Comparison of ENCODE assay signal across 9 cellular contexts in genomic region chr11:118398797-118399564, GRCh38. TPM values are rescaled to one million over a fixed set of nuclear protein-coding genes. Genes with fewer than 3 reads are reported as not detected.
DNase-seq lines count a peak whose midpoint lies in the region; ATAC-seq and TF ChIP-seq lines count a peak whose summit lies in the region.
"Had no signal": no experiment of that assay in that cellular context is flagged by ENCODE, and none has a peak within 500 bp of the region (broad histone marks: within the 10 kb centered on the region; RNA-seq: fewer than 3 reads in every experiment).

No MANE protein-coding gene starts in this region.

- H3K9me3 ChIP-seq in Karpas-422 (ENCODE audit: low read length) (no peaks in the 10 kb centered on the region), mucosa of rectum (ENCODE audit: control insufficient read depth in 2 of 2, low read length in 2 of 2) (no peaks in the 10 kb centered on the region)

- no peak overlapping the region for H3K4me2 ChIP-seq in Karpas-422 (ENCODE audit: low read depth, low read length, poor library complexity, severe bottlenecking)

- H3K36me3 ChIP-seq in Karpas-422 (ENCODE audit: insufficient read depth, low read length) (peaks cover 3% of the 10 kb centered on the region; the same call in 1 of the 2 replicates), mucosa of rectum (ENCODE audit: control insufficient read depth in 2 of 2, insufficient read depth in 2 of 2, low read length in 2 of 2) (peaks cover 14 to 28% of the 10 kb centered on the region in 2 donors)

- DNase-seq in GM10266 (ENCODE audit: extremely low spot score) (peak; percentile 15), Karpas-422 (peak; percentile 52), NCI-H2107 treated with DMSO at 0.1 percent for 48 hours (lab: John Stamatoyannopoulos, UW; ENCODE audit: unreplicated experiment) (no peak), AML-193 (lab: John Stamatoyannopoulos, UW) (no peak), HCEC 1CT (no peak)
- peak; percentile 10 for DNase-seq in activated effector memory CD4-positive, alpha-beta T cell treated with Interleukin-2 at 50 U/mL for 16 hours

- TF ChIP-seq CTCF in GM10266 (IDR thresholded peaks at IDR 0.05; ENCODE audit: control insufficient read depth, insufficient read depth, low read depth, missing control alignments), result no peak

- H3K4me1 ChIP-seq in Karpas-422 (ENCODE audit: low read length) (peaks cover 29% of the 10 kb centered on the region), mucosa of rectum (ENCODE audit: control insufficient read depth in 2 of 2, insufficient read depth in 2 of 2, low read length in 2 of 2) (peaks cover 5 to 9% of the 10 kb centered on the region in 2 donors)

- no peaks in the 10 kb centered on the region for H3K27me3 ChIP-seq in Karpas-422 (ENCODE audit: low read length)
- H3K27me3 ChIP-seq in mucosa of rectum (ENCODE audit: control insufficient read depth in 2 of 2, insufficient read depth in 2 of 2, low read length in 2 of 2), result no peaks in the 10 kb centered on the region

- peaks cover 10% of the 10 kb centered on the region; the same call in 1 of the 2 replicates for H4K20me1 ChIP-seq in Karpas-422 (ENCODE audit: insufficient read depth, low read depth, low read length)

- no peaks in the 10 kb centered on the region for H3K9me2 ChIP-seq in Karpas-422 (replicated peaks; ENCODE audit: insufficient read depth, low read length)

- H2AFZ ChIP-seq in Karpas-422 (ENCODE audit: low read length), result no peak overlapping the region

- H3K9ac ChIP-seq in Karpas-422 (ENCODE audit: low read length) (no peak overlapping the region), mucosa of rectum (ENCODE audit: low read depth in 1 of 2, low read length in 2 of 2) (no peak overlapping the region)

- H3K27ac ChIP-seq in Karpas-422 (ENCODE audit: low read length), result peak overlapping the region; percentile 41
- peak overlapping the region; percentile 2 to 50 for H3K27ac ChIP-seq in mucosa of rectum (ENCODE audit: low read depth in 2 of 2, low read length in 2 of 2)

- H3K79me2 ChIP-seq in Karpas-422 (ENCODE audit: low read length), result peaks cover 29% of the 10 kb centered on the region

- no peak for ATAC-seq in GM18505 (IDR thresholded peaks at IDR 0.05; ENCODE audit: unreplicated experiment)

- H3K4me3 ChIP-seq in Karpas-422 (ENCODE audit: low read length) (no peak overlapping the region), mucosa of rectum (ENCODE audit: low read length in 2 of 2) (no peak overlapping the region)

- no peak for TF ChIP-seq POLR2A in GM18505 (IDR thresholded peaks at IDR 0.05; ENCODE audit: borderline replicate concordance, extremely low read depth, insufficient read depth, insufficient read length)

RNA-seq across cellular contexts. Expression of gene ATP5MG, which starts 2.4 kb away (rescaled TPM):
- total RNA-seq in Karpas-422 (2014; rRNA removed; shearing (Covaris generic); ENCODE audit: low replicate concordance), result 80.7 and 82.4 TPM in 2 replicates

RNA-seq across cellular contexts. Expression of gene KMT2A, which starts 37.3 kb away (rescaled TPM):
- total RNA-seq in Karpas-422 (2014; rRNA removed; shearing (Covaris generic); ENCODE audit: low replicate concordance), result 37.6 and 40.7 TPM in 2 replicates

RNA-seq across cellular contexts. Expression of gene UBE4A, which starts 39.6 kb away (rescaled TPM):
- 9.7 and 26.3 TPM in 2 replicates for total RNA-seq in Karpas-422 (2014; rRNA removed; shearing (Covaris generic); ENCODE audit: low replicate concordance)

RNA-seq across cellular contexts. Expression of gene CD3G, which starts 54.8 kb away (rescaled TPM):
- 88.1 and 158 TPM in 2 replicates for total RNA-seq in Karpas-422 (2014; rRNA removed; shearing (Covaris generic); ENCODE audit: low replicate concordance)
- total RNA-seq: astrocyte had no signal

RNA-seq across cellular contexts. Expression of gene CD3D, which starts 56.5 kb away (rescaled TPM):
- 3.7 and 5.7 TPM in 2 replicates for total RNA-seq in Karpas-422 (2014; rRNA removed; shearing (Covaris generic); ENCODE audit: low replicate concordance)

Comparison
In these comparisons a context has a peak if more than half of its experiments do, and no peak if none do; other contexts are left out.
1. DNase-seq: peak in GM10266 (single experiment), Karpas-422 (single experiment) and activated effector memory CD4-positive, alpha-beta T cell treated with Interleukin-2 at 50 U/mL for 16 hours (single experiment); none in NCI-H2107 treated with DMSO at 0.1 percent for 48 hours (single experiment), AML-193 (0 of 2) and HCEC 1CT (single experiment).